Comparison of ENCODE assay signal across 8 cellular contexts in the genomic region with DNA sequence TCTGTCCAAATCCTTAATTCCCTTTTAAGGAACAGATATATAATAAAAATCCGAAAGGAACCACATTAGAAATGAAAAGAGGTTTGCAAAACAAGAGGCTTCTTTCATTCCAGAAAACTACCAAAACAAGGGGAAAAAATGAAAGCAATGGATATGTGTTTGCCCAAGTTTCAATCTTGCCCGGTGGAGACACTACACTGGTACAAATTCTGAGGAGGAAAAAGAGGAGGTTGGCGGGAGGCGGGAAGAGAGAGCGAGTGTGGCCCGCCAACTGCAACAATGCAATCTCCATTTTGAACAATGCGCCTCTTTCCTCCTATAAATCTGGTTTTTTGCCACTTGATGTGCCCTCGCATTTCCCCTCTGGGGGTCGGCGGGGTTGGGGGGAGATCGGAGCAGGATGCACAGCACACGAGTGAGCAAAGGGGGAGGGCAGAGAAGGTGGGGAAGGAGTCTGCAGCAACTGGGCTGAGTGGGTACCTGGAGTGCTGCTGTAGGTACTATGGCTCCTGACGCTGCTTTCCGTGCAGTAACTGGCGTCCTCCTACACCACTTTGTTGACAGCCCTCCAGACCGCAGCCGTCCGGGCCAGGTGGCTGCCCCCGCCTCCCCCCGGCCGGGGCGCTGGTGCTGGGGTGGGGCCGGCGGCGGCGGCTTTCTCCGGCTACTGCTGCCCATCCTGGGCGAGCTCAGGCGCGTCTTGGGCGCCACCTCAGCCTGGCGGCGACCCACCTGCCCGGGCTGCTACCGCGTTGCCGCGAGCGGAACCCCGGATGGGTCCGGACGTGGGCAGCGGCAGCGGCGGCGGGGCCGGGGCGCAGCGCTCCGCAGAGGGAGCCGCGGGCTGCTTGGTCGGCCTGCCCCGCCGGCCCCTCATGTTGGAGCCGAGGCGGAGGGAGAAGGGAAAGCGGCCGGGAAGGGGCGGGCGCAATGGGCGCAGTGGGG.
DNase-seq lines count a peak whose midpoint lies in the region; ATAC-seq and TF ChIP-seq lines count a peak whose summit lies in the region.

No MANE protein-coding gene starts in this region.

- H3K4me1 ChIP-seq in BE2C (0 out of 2 replicates have a peak, but pooled peaks cover 4% of the 10 kb centered on the region), muscle layer of duodenum (ENCODE audit: control insufficient read depth in 1 of 2, insufficient read depth in 2 of 2, low read length in 2 of 2) (peaks cover 4 to 19% of the 10 kb centered on the region in 2 donors)

- H3K27ac Mint-ChIP-seq in stimulated activated memory B cell treated with anti-CD40 and anti-IgM and Interleukin-4, amounts not matched to agents 10 μg/mL and 1 μg/mL and 100 μg/mL, for 72 hours = peak overlapping the region; percentile 91

- H3K4me3 Mint-ChIP-seq in stimulated activated memory B cell treated with anti-CD40 and anti-IgM and Interleukin-4, amounts not matched to agents 10 μg/mL and 1 μg/mL and 100 μg/mL, for 72 hours = peak overlapping the region; percentile 93

- H3K36me3 Mint-ChIP-seq in stimulated activated memory B cell treated with anti-CD40 and anti-IgM and Interleukin-4, amounts not matched to agents 10 μg/mL and 1 μg/mL and 100 μg/mL, for 72 hours = peaks cover 21% of the 10 kb centered on the region

- H3K4me3 ChIP-seq in BE2C (ENCODE audit: low read depth, low read length) (peak overlapping the region; percentile 98), muscle layer of duodenum (ENCODE audit: low read depth in 1 of 2, low read length in 2 of 2) (peak overlapping the region; percentile 88 to 93)

- H3K9me3 ChIP-seq in BE2C (no peaks in the 10 kb centered on the region), muscle layer of duodenum (ENCODE audit: control insufficient read depth in 1 of 2, low read length in 2 of 2) (no peaks in the 10 kb centered on the region)

- H3K27me3 Mint-ChIP-seq in stimulated activated memory B cell treated with anti-CD40 and anti-IgM and Interleukin-4, amounts not matched to agents 10 μg/mL and 1 μg/mL and 100 μg/mL, for 72 hours = no peaks in the 10 kb centered on the region

- H3K27me3 ChIP-seq in BE2C (no peaks in the 10 kb centered on the region), muscle layer of duodenum (ENCODE audit: low read depth, low read length) (no peaks in the 10 kb centered on the region)

- H3K4me1 Mint-ChIP-seq in stimulated activated memory B cell treated with anti-CD40 and anti-IgM and Interleukin-4, amounts not matched to agents 10 μg/mL and 1 μg/mL and 100 μg/mL, for 72 hours = peaks cover 34% of the 10 kb centered on the region

- peak; percentile 38 for ATAC-seq in GM21360 (IDR thresholded peaks at IDR 0.05; ENCODE audit: unreplicated experiment)
- ATAC-seq in stimulated activated memory B cell treated with anti-CD40 and anti-IgM and Interleukin-4, amounts not matched to agents 10 μg/mL and 1 μg/mL and 100 μg/mL, for 72 hours = peak; percentile 88

- TF ChIP-seq CTCF in BE2C (IDR thresholded peaks at IDR 0.05; ENCODE audit: low read depth, low read length) = no peak

- H3K27ac ChIP-seq in epithelial cell of prostate (peak overlapping the region; percentile 55), muscle layer of duodenum (ENCODE audit: low read length) (peak overlapping the region; percentile 88)

- DNase-seq in BE2C = peak; percentile 66
- DNase-seq in HS-5 (ENCODE audit: low read depth) = peak; percentile 59
- DNase-seq in activated CD8-positive, alpha-beta memory T cell treated with anti-CD3 and anti-CD28 coated beads for 1 hour (ENCODE audit: extremely low read depth in 1 of 2, low read depth in 1 of 2) = peak; percentile 14 to 59
- no peak for DNase-seq in epithelial cell of prostate (ENCODE audit: low read depth, low spot score)
- no peak for DNase-seq in cerebellar nuclear complex (lab: John Stamatoyannopoulos, UW)

- H3K36me3 ChIP-seq in BE2C = no peaks in the 10 kb centered on the region; the same call in none of the 2 replicates
- H3K36me3 ChIP-seq in muscle layer of duodenum (ENCODE audit: control insufficient read depth in 1 of 2, insufficient read depth in 2 of 2, low read length in 2 of 2) = no peaks in the 10 kb centered on the region

- H3K9me3 Mint-ChIP-seq in stimulated activated memory B cell treated with anti-CD40 and anti-IgM and Interleukin-4, amounts not matched to agents 10 μg/mL and 1 μg/mL and 100 μg/mL, for 72 hours = no peaks in the 10 kb centered on the region

Comparison
In these comparisons a context has a peak if more than half of its experiments do, and no peak if none do; other contexts are left out.
1. DNase-seq: peak in BE2C (single experiment), HS-5 (single experiment) and activated CD8-positive, alpha-beta memory T cell treated with anti-CD3 and anti-CD28 coated beads for 1 hour (2 of 2); none in epithelial cell of prostate (single experiment) and cerebellar nuclear complex (0 of 2).